ENCODE assay signal across 8 cellular contexts in the genomic region with DNA sequence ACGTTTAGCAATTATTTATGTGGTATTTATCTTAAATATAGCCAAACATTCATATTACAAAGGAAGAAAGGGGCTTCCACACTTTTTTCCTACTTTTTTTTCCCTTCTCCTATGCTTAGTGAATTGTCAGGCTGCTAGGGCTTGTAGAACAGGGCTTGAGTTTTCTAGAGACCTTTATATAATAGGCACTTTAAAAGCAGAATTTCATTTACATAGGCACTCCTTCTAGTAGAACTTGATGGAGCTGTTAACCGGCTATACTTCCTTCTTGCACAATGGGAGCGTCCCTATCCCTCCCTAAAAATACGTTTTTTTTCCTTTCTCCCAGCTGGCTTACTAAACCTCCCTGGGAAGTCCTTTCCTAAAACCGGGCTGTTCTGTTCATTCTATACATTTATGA. TPM values are rescaled to one million over a fixed set of nuclear protein-coding genes. Genes with fewer than 3 reads are reported as not detected.
DNase-seq lines count a peak whose midpoint lies in the region; ATAC-seq, FAIRE-seq and TF ChIP-seq lines count a peak whose summit lies in the region.

No MANE protein-coding gene starts in this region.

- 36% methylated on average over 5 of the region's 5 CpGs for WGBS in HepG2 (ENCODE audit: low lambda C conversion rate)
- 5 to 8% methylated on average over 5 of the region's 5 CpGs for WGBS in transverse colon (ENCODE audit: low coverage in 1 of 2), 2 donors

- H3K9me3 ChIP-seq in cardiac muscle cell (ENCODE audit: low read depth) (no peaks in the 10 kb centered on the region), adipocyte (ENCODE audit: control insufficient read depth, low read length) (no peaks in the 10 kb centered on the region), HepG2 (ENCODE audit: low read length) (no peaks in the 10 kb centered on the region), transverse colon (no peaks in the 10 kb centered on the region)

- H3K9ac ChIP-seq in adipocyte (ENCODE audit: low read length): peak overlapping the region; percentile 98
- peak overlapping the region; percentile 92 for H3K9ac ChIP-seq in HepG2 (ENCODE audit: insufficient read depth, low read depth, low read length)

- peak in 1 of 2 donors; percentile 22 for DNase-seq in cardiac muscle cell (ENCODE audit: low read depth in 1 of 2, low spot score in 1 of 2)
- no peak for DNase-seq in Right ventricle myocardium inferior (ENCODE audit: missing footprints)
- DNase-seq in adipocyte (ENCODE audit: low read depth): peak; percentile 30
- no peak for DNase-seq in HepG2 (ENCODE audit: low spot score)
- no peak for DNase-seq in transverse colon
- DNase-seq in NCI-H1930 (lab: John Stamatoyannopoulos, UW): no peak
- DNase-seq in C1 segment of cervical spinal cord (lab: John Stamatoyannopoulos, UW): no peak
- no peak for DNase-seq in amniotic stem cell (lab: John Stamatoyannopoulos, UW)

- no peak overlapping the region for H2AFZ ChIP-seq in HepG2 (ENCODE audit: low read length)

- in situ Hi-C loops in HepG2 (cut with HindIII; ENCODE audit: extremely low pct_ligation_motif_present, low pct_unique_long_range_greater_than_20kb) (loop anchor here (25.0 kb wide), 2 partner anchors 539 to 1064 kb away; no protein-coding TSS in a partner anchor), transverse colon (cut with MboI; ENCODE audit: low pct_ligation_motif_present in 1 of 4, low pct_unique_long_range_greater_than_20kb in 1 of 4, low sequenced_read_pairs in 3 of 4) (loop anchor here (10.0 to 25.0 kb wide), 6 partner anchors 87 to 1064 kb away; partner anchors contain the start of gene RNASEH2B (in 4 of the 4))

- no peaks in the 10 kb centered on the region for H4K20me1 ChIP-seq in HepG2 (ENCODE audit: insufficient read depth, low read length)

- H3K27ac ChIP-seq in cardiac muscle cell (peak overlapping the region; percentile 99), HepG2 (ENCODE audit: extremely low read length, insufficient read depth, low read length) (peak overlapping the region; percentile 94), transverse colon (peak overlapping the region; percentile 96 to 100 (median 98))

- H3K4me1 ChIP-seq in cardiac muscle cell (ENCODE audit: low read depth): peaks cover 9% of the 10 kb centered on the region
- peaks cover 39% of the 10 kb centered on the region for H3K4me1 ChIP-seq in adipocyte (ENCODE audit: control insufficient read depth, insufficient read depth, low read length)
- peaks cover 37% of the 10 kb centered on the region for H3K4me1 ChIP-seq in HepG2 (ENCODE audit: insufficient read depth, low read length)
- H3K4me1 ChIP-seq in transverse colon: peaks cover 31 to 59% (median 55%) of the 10 kb centered on the region in 4 donors

- CTCF ChIA-PET in HepG2 (lab: Yijun Ruan, JAX; ENCODE audit: low intra/inter-chr PET ratio, low total read pairs): no interaction called here

- TF ChIP-seq POLR2A in HepG2 (IDR thresholded peaks at IDR 0.05; ENCODE audit: insufficient read depth in 1 of 2, low read depth in 2 of 2, low read length in 2 of 2) (no peak), transverse colon (IDR thresholded peaks at IDR 0.05) (peak; percentile 55)

- no peak for TF ChIP-seq RAD21 in HepG2 (CRISPR knock-in tag; IDR thresholded peaks at IDR 0.05)

- POLR2A ChIA-PET in HepG2 (lab: Yijun Ruan, JAX): interaction anchor here (0.7 to 2.3 kb wide), 19 partner anchors 11 to 554 kb away, joined by 3 to 39 read pairs (median 4); partner anchors contain the start of genes CAB39L, KCNRG, SETDB2 and SPRYD7

- no peaks in the 10 kb centered on the region for H3K27me3 ChIP-seq in cardiac muscle cell
- H3K27me3 ChIP-seq in adipocyte (replicated peaks; ENCODE audit: control insufficient read depth, insufficient read depth, low read length): no peaks in the 10 kb centered on the region
- H3K27me3 ChIP-seq in HepG2 (ENCODE audit: control insufficient read depth in 1 of 2, insufficient read depth in 2 of 2, low read length in 2 of 2): no peaks in the 10 kb centered on the region; a peak in 1 of 5 replicates
- no peaks in the 10 kb centered on the region for H3K27me3 ChIP-seq in transverse colon

- H3K4me3 ChIP-seq in cardiac muscle cell: peak overlapping the region; percentile 73
- peak overlapping the region; percentile 89 for H3K4me3 ChIP-seq in adipocyte (ENCODE audit: low read length)
- H3K4me3 ChIP-seq in HepG2 (replicated peaks in 1 of 3; ENCODE audit: insufficient read depth in 1 of 3, low read depth in 2 of 3, low read length in 3 of 3): peak overlapping the region; percentile 88 to 98 (median 95); a peak in 5 of 6 replicates
- peak overlapping the region; percentile 55 to 88 (median 80) for H3K4me3 ChIP-seq in transverse colon

- peaks cover 20% of the 10 kb centered on the region for H3K79me2 ChIP-seq in HepG2 (ENCODE audit: insufficient read depth, low read length)

- H3K4me2 ChIP-seq in HepG2 (ENCODE audit: low read depth, low read length): peak overlapping the region; percentile 66

- no TSS peak for BruUV-seq in HepG2 (replicated peaks; lab: Mats Ljungman, UMichigan)

- TF ChIP-seq EP300 in HepG2 (IDR thresholded peaks at IDR 0.05; ENCODE audit: low read depth in 2 of 2, low read length in 2 of 2) (no peak), HepG2 (CRISPR knock-in tag; IDR thresholded peaks at IDR 0.05; ENCODE audit: borderline replicate concordance) (no peak), transverse colon (IDR thresholded peaks at IDR 0.05; ENCODE audit: low read depth) (no peak)

- ATAC-seq in Right ventricle myocardium inferior (no peak), HepG2 (no peak)

- FAIRE-seq in HepG2 (lab: Jason Lieb, UNC): peak; percentile 4

- H3K36me3 ChIP-seq in cardiac muscle cell (peaks cover 14% of the 10 kb centered on the region), adipocyte (ENCODE audit: control insufficient read depth, insufficient read depth, low read length, severe bottlenecking) (peaks cover 36% of the 10 kb centered on the region), HepG2 (replicated peaks in 1 of 2; ENCODE audit: control insufficient read depth in 1 of 2, insufficient read depth in 2 of 2, low read length in 2 of 2) (peaks cover 2% of the 10 kb centered on the region in 2 experiments; a peak in 3 of 5 replicates), transverse colon (peaks cover 0 to 13% (median 0%) of the 10 kb centered on the region in 4 donors)

- intact Hi-C loops in Right ventricle myocardium inferior (cut with DNase I): loop anchor here (1.0 to 5.0 kb wide), 3 partner anchors 83 to 534 kb away; no protein-coding TSS in a partner anchor
- intact Hi-C loops in HepG2 (cut with micrococcal nuclease; ENCODE audit: unreplicated experiment): loop anchor here (1.0 to 10.0 kb wide), 2 partner anchors 84 to 247 kb away; no protein-coding TSS in a partner anchor
- intact Hi-C loops in transverse colon (cut with DNase I; ENCODE audit: low total_unique reads): loop anchor here (2.0 kb wide), 1 partner anchor 83 kb away; no protein-coding TSS in a partner anchor

- TF ChIP-seq CTCF in cardiac muscle cell (IDR thresholded peaks at IDR 0.05; ENCODE audit: low read depth, low read length) (no peak), HepG2 (CRISPR knock-in tag; IDR thresholded peaks at IDR 0.05) (no peak), transverse colon (IDR thresholded peaks at IDR 0.05) (no peak)

RNA-seq across cellular contexts. Expression of gene TRIM13, which starts 1.1 kb away (rescaled TPM):
- total RNA-seq in cardiac muscle cell (13.7 and 18.4 TPM in 2 replicates), Right ventricle myocardium inferior (24.2 TPM), HepG2 (2016; rRNA removed; fragmentation: Illumina TruSeq; extraction: Trizol) (18.8 and 22.0 TPM in 2 replicates), transverse colon (10 to 100 TPM in 2 of 4 donors, 1 to 10 TPM in 2; 5.6 to 30.6 (median 15.0) TPM)
- polyA plus RNA-seq in cardiac muscle cell (19.1 and 27.6 TPM in 2 replicates), HepG2 (2011; rRNA removed) (22.5 and 24.4 TPM in 2 replicates)
- 3.8 and 4.1 TPM in 2 replicates for total RNA-seq in HepG2 (2016; cell fraction: cytosol; rRNA removed; fragmentation: Illumina TruSeq; extraction: Trizol; ENCODE audit: low read depth)
- 17.5 and 19.2 TPM in 2 replicates for total RNA-seq in HepG2 (2016; cell fraction: insoluble cytoplasmic fraction; rRNA removed; fragmentation: Illumina TruSeq; extraction: Trizol)
- total RNA-seq in HepG2 (2016; cell fraction: membrane; rRNA removed; fragmentation: Illumina TruSeq; extraction: Trizol): 9.3 and 10.2 TPM in 2 replicates
- total RNA-seq in HepG2 (2016; cell fraction: nucleus; rRNA removed; fragmentation: Illumina TruSeq; extraction: Trizol): 27.0 and 27.5 TPM in 2 replicates
- polyA plus RNA-seq in HepG2 (2011; cell fraction: cytosol; rRNA removed): 8.9 and 14.0 TPM in 2 replicates
- polyA plus RNA-seq in HepG2 (2011; cell fraction: nucleus; rRNA removed): 21.8 and 30.3 TPM in 2 replicates
- polyA plus RNA-seq in HepG2 (2012): 23.7 and 25.7 TPM in 2 replicates
- polyA plus RNA-seq in HepG2 (2016; cell fraction: cytosol; fragmentation: Illumina TruSeq; extraction: Trizol; ENCODE audit: low read depth): 4.4 and 5.2 TPM in 2 replicates
- 14.1 and 15.8 TPM in 2 replicates for polyA plus RNA-seq in HepG2 (2016; cell fraction: insoluble cytoplasmic fraction; fragmentation: Illumina TruSeq; extraction: Trizol; ENCODE audit: low read depth)
- polyA plus RNA-seq in HepG2 (2016; cell fraction: membrane; fragmentation: Illumina TruSeq; extraction: Trizol; ENCODE audit: low read depth): 9.0 and 9.8 TPM in 2 replicates
- polyA plus RNA-seq in HepG2 (2016; cell fraction: nucleus; fragmentation: Illumina TruSeq; extraction: Trizol; ENCODE audit: insufficient read depth, low read depth): 60.4 and 60.6 TPM in 2 replicates
- polyA minus RNA-seq in HepG2 (2011; rRNA and poly(A)+ RNA removed; ENCODE audit: low replicate concordance): 7.9 TPM in 2 replicates
- 8.6 and 10.7 TPM in 2 replicates for polyA minus RNA-seq in HepG2 (2011; cell fraction: cytosol; rRNA and poly(A)+ RNA removed)
- polyA minus RNA-seq in HepG2 (2011; cell fraction: nucleus; rRNA and poly(A)+ RNA removed): 11.3 and 14.4 TPM in 2 replicates

RNA-seq across cellular contexts. Expression of gene KCNRG, which starts 17.3 kb away (rescaled TPM):
- total RNA-seq in cardiac muscle cell (0.69 and 1.9 TPM in 2 replicates), Right ventricle myocardium inferior (0.22 TPM), HepG2 (2016; rRNA removed; fragmentation: Illumina TruSeq; extraction: Trizol) (0.94 and 1.0 TPM in 2 replicates), transverse colon (1 to 10 TPM in 2 of 4 donors, not detected in 2; 2.9 to 3.7 TPM)
- polyA plus RNA-seq in cardiac muscle cell (0.31 TPM in 1 of 2 replicates, not detected in the other), HepG2 (2011; rRNA removed) (0.98 and 1.5 TPM in 2 replicates)
- 0.26 TPM in 1 of 2 replicates, not detected in the other for total RNA-seq in HepG2 (2016; cell fraction: cytosol; rRNA removed; fragmentation: Illumina TruSeq; extraction: Trizol; ENCODE audit: low read depth)
- 0.69 and 1.00 TPM in 2 replicates for total RNA-seq in HepG2 (2016; cell fraction: insoluble cytoplasmic fraction; rRNA removed; fragmentation: Illumina TruSeq; extraction: Trizol)
- 0.46 and 0.62 TPM in 2 replicates for total RNA-seq in HepG2 (2016; cell fraction: membrane; rRNA removed; fragmentation: Illumina TruSeq; extraction: Trizol)
- total RNA-seq in HepG2 (2016; cell fraction: nucleus; rRNA removed; fragmentation: Illumina TruSeq; extraction: Trizol): 0.59 and 0.60 TPM in 2 replicates
- 0.43 and 0.60 TPM in 2 replicates for polyA plus RNA-seq in HepG2 (2011; cell fraction: cytosol; rRNA removed)
- polyA plus RNA-seq in HepG2 (2011; cell fraction: nucleus; rRNA removed): 0.50 and 0.66 TPM in 2 replicates
- 0.23 and 0.53 TPM in 2 replicates for polyA plus RNA-seq in HepG2 (2012)
- 0.23 and 0.28 TPM in 2 replicates for polyA plus RNA-seq in HepG2 (2016; cell fraction: cytosol; fragmentation: Illumina TruSeq; extraction: Trizol; ENCODE audit: low read depth)
- polyA plus RNA-seq in HepG2 (2016; cell fraction: insoluble cytoplasmic fraction; fragmentation: Illumina TruSeq; extraction: Trizol; ENCODE audit: low read depth): 0.28 and 0.70 TPM in 2 replicates
- polyA plus RNA-seq in HepG2 (2016; cell fraction: membrane; fragmentation: Illumina TruSeq; extraction: Trizol; ENCODE audit: low read depth): 0.38 and 0.57 TPM in 2 replicates
- 0.92 and 1.1 TPM in 2 replicates for polyA plus RNA-seq in HepG2 (2016; cell fraction: nucleus; fragmentation: Illumina TruSeq; extraction: Trizol; ENCODE audit: insufficient read depth, low read depth)
- polyA minus RNA-seq in HepG2 (2011; rRNA and poly(A)+ RNA removed; ENCODE audit: low replicate concordance): 1.6 and 3.4 TPM in 2 replicates
- 0.79 and 0.97 TPM in 2 replicates for polyA minus RNA-seq in HepG2 (2011; cell fraction: cytosol; rRNA and poly(A)+ RNA removed)
- polyA minus RNA-seq in HepG2 (2011; cell fraction: nucleus; rRNA and poly(A)+ RNA removed): 6.3 and 7.2 TPM in 2 replicates
